In the genomic region with DNA sequence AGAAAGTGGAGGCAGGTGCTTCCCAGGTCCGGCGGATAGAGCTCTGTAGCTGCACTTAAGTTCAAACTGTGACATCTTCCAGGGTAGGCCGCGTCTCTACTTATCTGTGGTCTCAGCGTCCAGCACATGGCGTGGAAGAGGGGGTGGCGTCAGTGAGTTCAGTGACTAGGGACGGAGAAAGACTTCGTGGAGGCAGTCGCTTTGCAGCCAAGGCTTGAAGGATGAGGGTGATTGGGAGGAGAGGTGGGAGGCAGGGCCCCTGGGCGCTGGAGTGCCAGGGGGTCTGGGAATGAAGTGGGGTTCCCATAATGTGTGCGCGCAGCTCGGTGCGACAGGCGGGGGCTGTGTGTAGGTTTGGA, we compare ENCODE assay signal across 8 cellular contexts. TPM values are rescaled to one million over a fixed set of nuclear protein-coding genes. Genes with fewer than 3 reads are reported as not detected.
DNase-seq lines count a peak whose midpoint lies in the region; ATAC-seq and TF ChIP-seq lines count a peak whose summit lies in the region.

No MANE protein-coding gene starts in this region.

- no peaks in the 10 kb centered on the region for H3K27me3 Mint-ChIP-seq in activated T-helper 17 cell treated with anti-CD3 and anti-CD28 coated beads, Interleukin-2, amount 50 U/mL, for 72 hours
- H3K27me3 Mint-ChIP-seq in stimulated activated memory B cell treated with anti-CD40 and anti-IgM and Interleukin-4, amounts not matched to agents 10 μg/mL and 1 μg/mL and 100 μg/mL, for 72 hours, result no peaks in the 10 kb centered on the region

- peaks cover 12% of the 10 kb centered on the region for H3K9me1 ChIP-seq in IMR-90 (ENCODE audit: insufficient read depth, low read length)

- H2AFZ ChIP-seq in IMR-90 (replicated peaks; ENCODE audit: low read length, poor library complexity), result peak overlapping the region; percentile 90

- H2BK120ac ChIP-seq in IMR-90 (ENCODE audit: low read depth, low read length), result no peak overlapping the region

- H2BK5ac ChIP-seq in IMR-90 (ENCODE audit: low read depth, low read length, poor library complexity, severe bottlenecking), result no peak overlapping the region

- peak overlapping the region; percentile 75 for H3K4me2 ChIP-seq in IMR-90 (ENCODE audit: low read depth, low read length)

- H3K27me3 ChIP-seq in IMR-90 (ENCODE audit: control insufficient read depth, insufficient read depth, low read length) (no peaks in the 10 kb centered on the region; the same call in 1 of the 2 replicates), iPS-15b (ENCODE audit: control insufficient read depth, insufficient read depth, low read length) (peaks cover 6% of the 10 kb centered on the region)

- no peak for TF ChIP-seq RAD21 in IMR-90 (IDR thresholded peaks at IDR 0.05; ENCODE audit: low read length)

- no peak overlapping the region for H3K18ac ChIP-seq in IMR-90 (ENCODE audit: low read depth, low read length)

- WGBS in IMR-90 (ENCODE audit: extremely low coverage in 2 of 2, insufficient read length in 1 of 2), 2 experiments, result 66% methylated on average over 10 of the region's 16 CpGs; no CpG with 5 or more reads in 1 of the 2 experiments

- peak overlapping the region; percentile 58 for H2AK9ac ChIP-seq in IMR-90 (replicated peaks; ENCODE audit: low read depth, low read length, poor library complexity)

- no peaks in the 10 kb centered on the region for H3K9me3 Mint-ChIP-seq in activated T-helper 17 cell treated with anti-CD3 and anti-CD28 coated beads, Interleukin-2, amount 50 U/mL, for 72 hours
- H3K9me3 Mint-ChIP-seq in stimulated activated memory B cell treated with anti-CD40 and anti-IgM and Interleukin-4, amounts not matched to agents 10 μg/mL and 1 μg/mL and 100 μg/mL, for 72 hours, result no peaks in the 10 kb centered on the region

- H3K4me1 ChIP-seq in IMR-90 (ENCODE audit: control insufficient read depth, insufficient read depth, low read length) (peaks cover 14% of the 10 kb centered on the region), iPS-15b (ENCODE audit: control insufficient read depth, insufficient read depth, low read length) (peaks cover 31% of the 10 kb centered on the region)

- no peak overlapping the region for H2BK20ac ChIP-seq in IMR-90 (ENCODE audit: low read depth, low read length)

- H2BK15ac ChIP-seq in IMR-90 (ENCODE audit: low read depth, low read length), result no peak overlapping the region

- H3K79me1 ChIP-seq in IMR-90 (ENCODE audit: low read depth in 1 of 2, low read length in 2 of 2), result peaks cover 18 to 44% of the 10 kb centered on the region in 2 experiments

- H3K36me3 Mint-ChIP-seq in activated T-helper 17 cell treated with anti-CD3 and anti-CD28 coated beads, Interleukin-2, amount 50 U/mL, for 72 hours (ENCODE audit: low read depth), result peaks cover 1% of the 10 kb centered on the region
- no peaks in the 10 kb centered on the region for H3K36me3 Mint-ChIP-seq in stimulated activated memory B cell treated with anti-CD40 and anti-IgM and Interleukin-4, amounts not matched to agents 10 μg/mL and 1 μg/mL and 100 μg/mL, for 72 hours

- no peak overlapping the region for H4K8ac ChIP-seq in IMR-90 (ENCODE audit: low read depth in 2 of 2, low read length in 2 of 2)

- peaks cover 15% of the 10 kb centered on the region for H3K4me1 Mint-ChIP-seq in activated T-helper 17 cell treated with anti-CD3 and anti-CD28 coated beads, Interleukin-2, amount 50 U/mL, for 72 hours
- H3K4me1 Mint-ChIP-seq in stimulated activated memory B cell treated with anti-CD40 and anti-IgM and Interleukin-4, amounts not matched to agents 10 μg/mL and 1 μg/mL and 100 μg/mL, for 72 hours, result peaks cover 43% of the 10 kb centered on the region

- peaks cover 31% of the 10 kb centered on the region for H4K20me1 ChIP-seq in IMR-90 (ENCODE audit: insufficient read depth, low read length)

- dilution Hi-C loops in IMR-90 (cut with HindIII; ENCODE audit: low sequenced_read_pairs, unreplicated experiment), result no loop called here

- H3K9me3 ChIP-seq in IMR-90 (ENCODE audit: control insufficient read depth, insufficient read depth, low read length) (no peaks in the 10 kb centered on the region), iPS-15b (ENCODE audit: control insufficient read depth, insufficient read depth, low read length) (no peaks in the 10 kb centered on the region)

- no peak for TF ChIP-seq POLR2A in IMR-90 (IDR thresholded peaks at IDR 0.05; ENCODE audit: low read depth, low read length)

- DNase-seq in IMR-90, result no peak
- DNase-seq in stimulated activated CD4-positive, alpha-beta T cell treated with anti-CD3 and anti-CD28 coated beads, Interleukin-2, amount 100 ng/mL, for 24 hours, result no peak
- no peak for DNase-seq in HT-29 (ENCODE audit: low spot score)
- DNase-seq in NCI-H446 (lab: John Stamatoyannopoulos, UW), result no peak

- H3K36me3 ChIP-seq in IMR-90 (ENCODE audit: control insufficient read depth, insufficient read depth, low read length), result no peaks in the 10 kb centered on the region
- H3K36me3 ChIP-seq in iPS-15b (ENCODE audit: control insufficient read depth, insufficient read depth, low read length), result peaks cover 4% of the 10 kb centered on the region

- BruUV-seq in IMR-90 (replicated peaks; lab: Mats Ljungman, UMichigan), result no TSS peak

- POLR2A ChIA-PET in IMR-90 (lab: Charles Lee; ENCODE audit: unreplicated experiment), result no interaction called here

- intact Hi-C loops in IMR-90 (cut with micrococcal nuclease), result no loop called here

- CTCF ChIA-PET in IMR-90 (lab: Yijun Ruan, JAX), result interaction anchor here (0.8 to 1.0 kb wide), 3 partner anchors 9 to 29 kb away, joined by 3 to 25 read pairs (median 4); no protein-coding TSS in a partner anchor

- H3K9ac ChIP-seq in IMR-90 (ENCODE audit: low read depth, low read length) (no peak overlapping the region), iPS-15b (ENCODE audit: low read depth, low read length) (peak overlapping the region; percentile 60)

- peak overlapping the region; percentile 91 for H3K4me3 Mint-ChIP-seq in activated T-helper 17 cell treated with anti-CD3 and anti-CD28 coated beads, Interleukin-2, amount 50 U/mL, for 72 hours
- H3K4me3 Mint-ChIP-seq in stimulated activated memory B cell treated with anti-CD40 and anti-IgM and Interleukin-4, amounts not matched to agents 10 μg/mL and 1 μg/mL and 100 μg/mL, for 72 hours, result peak overlapping the region; percentile 51

- peak overlapping the region; percentile 14 for H3K27ac Mint-ChIP-seq in activated T-helper 17 cell treated with anti-CD3 and anti-CD28 coated beads, Interleukin-2, amount 50 U/mL, for 72 hours
- peak overlapping the region; percentile 97 for H3K27ac Mint-ChIP-seq in stimulated activated memory B cell treated with anti-CD40 and anti-IgM and Interleukin-4, amounts not matched to agents 10 μg/mL and 1 μg/mL and 100 μg/mL, for 72 hours

- no peak overlapping the region for H4K5ac ChIP-seq in IMR-90 (ENCODE audit: low read depth, low read length)

- ATAC-seq in IMR-90 (ENCODE audit: low read depth) (no peak), GM21576 (IDR thresholded peaks at IDR 0.05; ENCODE audit: unreplicated experiment) (no peak)
- ATAC-seq in activated T-helper 17 cell treated with anti-CD3 and anti-CD28 coated beads, Interleukin-2, amount 50 U/mL, for 72 hours (replicated peaks), result no peak
- ATAC-seq in stimulated activated memory B cell treated with anti-CD40 and anti-IgM and Interleukin-4, amounts not matched to agents 10 μg/mL and 1 μg/mL and 100 μg/mL, for 72 hours, result no peak

- in situ Hi-C loops in IMR-90 (cut with MboI; ENCODE audit: low sequenced_read_pairs), result no loop called here

- H3K56ac ChIP-seq in IMR-90 (ENCODE audit: extremely low read depth, insufficient read depth, low read length), result no peak overlapping the region

- H4K91ac ChIP-seq in IMR-90 (ENCODE audit: insufficient read depth, low read depth, low read length), result no peak overlapping the region

- H3K27ac ChIP-seq in IMR-90 (ENCODE audit: insufficient read depth, low read length), result no peak overlapping the region

- H3K4me3 ChIP-seq in IMR-90 (ENCODE audit: insufficient read depth, low read depth, low read length) (peak overlapping the region; percentile 96; the same call in 1 of the 2 replicates), iPS-15b (ENCODE audit: low read depth, low read length) (peak overlapping the region; percentile 61)

- TF ChIP-seq CTCF in IMR-90 (conservative IDR thresholded peaks at IDR 0.05; ENCODE audit: low read depth, low read length), result no peak

- no peak overlapping the region for H3K14ac ChIP-seq in IMR-90 (replicated peaks; ENCODE audit: low read depth, low read length)

- no peak overlapping the region for H2AK5ac ChIP-seq in IMR-90 (ENCODE audit: low read depth, low read length)

- H3K23ac ChIP-seq in IMR-90 (ENCODE audit: low read depth, low read length), result no peak overlapping the region

- no peak overlapping the region for H3K4ac ChIP-seq in IMR-90 (ENCODE audit: low read depth, low read length)

TF ChIP-seq in IMR-90, 13 proteins besides CTCF, POLR2A, EP300 and RAD21 (continues in another document):
- TF ChIP-seq NFE2L2 (IDR thresholded peaks at IDR 0.05; ENCODE audit: low read depth, low read length), result no peak
- TF ChIP-seq MXI1 (IDR thresholded peaks at IDR 0.05; ENCODE audit: borderline replicate concordance, low read depth, low read length), result no peak
- TF ChIP-seq CEBPB (IDR thresholded peaks at IDR 0.05; ENCODE audit: low read depth, low read length), result no peak
- no peak for TF ChIP-seq SMC3 (IDR thresholded peaks at IDR 0.05; ENCODE audit: low read depth, low read length)
- TF ChIP-seq FOS (IDR thresholded peaks at IDR 0.05; ENCODE audit: low read depth, low read length), result no peak

RNA-seq across cellular contexts. Expression of a gene that starts 0.4 kb away (rescaled TPM):
- 17.2 and 21.5 TPM in 2 replicates for total RNA-seq in IMR-90 (2012; rRNA removed)
- 11.3 TPM in 2 replicates for polyA plus RNA-seq in IMR-90 (2012; rRNA removed)
- 4.8 and 5.9 TPM in 2 replicates for polyA plus RNA-seq in IMR-90 (2012; cell fraction: cytosol; rRNA removed)
- polyA plus RNA-seq in IMR-90 (2012; cell fraction: nucleus; rRNA removed; ENCODE audit: low replicate concordance), result 9.8 and 10.9 TPM in 2 replicates
- 10 to 100 TPM; 29.5 to 34.9 TPM for total RNA-seq in activated T-helper 17 cell treated with anti-CD3 and anti-CD28 coated beads, Interleukin-2, amount 50 U/mL, for 72 hours
- total RNA-seq in HT-29 (2014; rRNA removed; shearing (Covaris generic)), result 11.1 and 13.6 TPM in 2 replicates

RNA-seq across cellular contexts. Expression of a gene that starts 48.3 kb away (rescaled TPM):
- total RNA-seq in IMR-90 (2012; rRNA removed), result 18.1 and 25.6 TPM in 2 replicates
- 8.9 and 10.4 TPM in 2 replicates for polyA plus RNA-seq in IMR-90 (2012; rRNA removed)
- polyA plus RNA-seq in IMR-90 (2012; cell fraction: cytosol; rRNA removed), result 3.6 and 7.8 TPM in 2 replicates
- 6.7 and 16.5 TPM in 2 replicates for polyA plus RNA-seq in IMR-90 (2012; cell fraction: nucleus; rRNA removed; ENCODE audit: low replicate concordance)
- 10 to 100 TPM; 32.1 to 36.8 TPM for total RNA-seq in activated T-helper 17 cell treated with anti-CD3 and anti-CD28 coated beads, Interleukin-2, amount 50 U/mL, for 72 hours
- total RNA-seq in HT-29 (2014; rRNA removed; shearing (Covaris generic)), result 14.7 and 29.7 TPM in 2 replicates
